In the genomic region with DNA sequence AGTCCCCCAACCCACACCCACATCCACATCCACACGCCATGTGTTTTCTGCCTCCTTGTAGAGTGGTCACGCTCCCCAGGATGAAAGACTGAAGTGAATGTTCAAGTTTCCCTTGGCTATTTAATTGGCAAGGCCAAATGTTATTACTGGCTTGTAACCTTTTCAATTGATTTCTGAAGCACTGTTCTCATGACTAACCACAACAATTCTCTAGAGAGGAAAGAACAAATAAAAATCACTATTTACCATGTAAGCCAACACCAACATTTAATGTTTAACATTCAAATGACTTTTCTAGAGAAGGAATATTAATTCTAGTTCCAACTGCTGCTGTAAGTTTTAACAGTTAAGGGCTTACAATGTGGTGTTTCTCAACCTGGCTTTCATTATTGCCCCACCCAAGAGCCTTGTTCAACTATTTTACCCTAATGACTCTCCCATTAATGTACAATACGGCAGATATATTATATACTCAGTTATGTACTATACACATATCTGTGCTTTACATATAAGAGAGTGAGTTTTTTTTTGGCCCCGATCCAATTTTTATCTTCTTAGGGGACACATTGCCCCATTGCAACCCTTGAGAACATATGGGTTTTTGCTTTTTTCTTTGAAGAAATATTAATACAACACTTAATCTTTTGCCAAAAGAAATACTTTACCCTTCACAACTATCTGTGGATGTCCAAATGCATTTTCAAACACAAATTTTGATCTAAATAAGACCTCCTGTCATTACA, we compare ENCODE assay signal across 2 cellular contexts.
TF ChIP-seq lines count a peak whose summit lies in the region.

No MANE protein-coding gene starts in this region.

TF ChIP-seq in endothelial cell of umbilical vein, 7 proteins besides CTCF, POLR2A, EP300 and RAD21:
- TF ChIP-seq MYC (IDR thresholded peaks at IDR 0.05; ENCODE audit: low read depth, low read length) (no peak), POLR2AphosphoS5 (IDR thresholded peaks at IDR 0.05; ENCODE audit: insufficient read depth, low read depth, low read length) (no peak), GATA2 (IDR thresholded peaks at IDR 0.05; ENCODE audit: insufficient read depth, insufficient read length, low read depth, low read length) (no peak), EZH2 (IDR thresholded peaks at IDR 0.05; ENCODE audit: borderline replicate concordance, low read depth, low read length, severe bottlenecking) (no peak), JUN (IDR thresholded peaks at IDR 0.05; ENCODE audit: borderline replicate concordance, insufficient read depth, insufficient read length, low read depth) (no peak), FOS (IDR thresholded peaks at IDR 0.05; ENCODE audit: borderline replicate concordance, insufficient read depth, low read length) (no peak)
- TF ChIP-seq, protein P1, sequence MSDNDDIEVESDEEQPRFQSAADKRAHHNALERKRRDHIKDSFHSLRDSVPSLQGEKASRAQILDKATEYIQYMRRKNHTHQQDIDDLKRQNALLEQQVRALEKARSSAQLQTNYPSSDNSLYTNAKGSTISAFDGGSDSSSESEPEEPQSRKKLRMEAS (IDR thresholded peaks at IDR 0.05; ENCODE audit: insufficient read depth, insufficient read length) = no peak

TF ChIP-seq in SK-N-SH, 30 proteins besides CTCF, POLR2A, EP300 and RAD21:
- TF ChIP-seq RFX5 (IDR thresholded peaks at IDR 0.05; ENCODE audit: low read length) (no peak), YY1 (IDR thresholded peaks at IDR 0.05; ENCODE audit: low read depth) (no peak), SIN3A (IDR thresholded peaks at IDR 0.05; ENCODE audit: borderline replicate concordance, low read depth, low read length) (no peak), TEAD4 (IDR thresholded peaks at IDR 0.05; ENCODE audit: borderline replicate concordance, insufficient read depth) (no peak), MEF2A (IDR thresholded peaks at IDR 0.05; ENCODE audit: borderline replicate concordance, low read depth) (no peak), RXRA (IDR thresholded peaks at IDR 0.05; ENCODE audit: borderline replicate concordance, low read depth) (no peak), RCOR1 (IDR thresholded peaks at IDR 0.05; ENCODE audit: low read length) (no peak), GATA2 (CRISPR knock-in tag; IDR thresholded peaks at IDR 0.05) (no peak)
- TF ChIP-seq, protein P2, sequence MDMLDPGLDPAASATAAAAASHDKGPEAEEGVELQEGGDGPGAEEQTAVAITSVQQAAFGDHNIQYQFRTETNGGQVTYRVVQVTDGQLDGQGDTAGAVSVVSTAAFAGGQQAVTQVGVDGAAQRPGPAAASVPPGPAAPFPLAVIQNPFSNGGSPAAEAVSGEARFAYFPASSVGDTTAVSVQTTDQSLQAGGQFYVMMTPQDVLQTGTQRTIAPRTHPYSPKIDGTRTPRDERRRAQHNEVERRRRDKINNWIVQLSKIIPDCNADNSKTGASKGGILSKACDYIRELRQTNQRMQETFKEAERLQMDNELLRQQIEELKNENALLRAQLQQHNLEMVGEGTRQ (IDR thresholded peaks at IDR 0.05; ENCODE audit: borderline replicate concordance, low read depth, low read length) = no peak
- TF ChIP-seq, protein P3, sequence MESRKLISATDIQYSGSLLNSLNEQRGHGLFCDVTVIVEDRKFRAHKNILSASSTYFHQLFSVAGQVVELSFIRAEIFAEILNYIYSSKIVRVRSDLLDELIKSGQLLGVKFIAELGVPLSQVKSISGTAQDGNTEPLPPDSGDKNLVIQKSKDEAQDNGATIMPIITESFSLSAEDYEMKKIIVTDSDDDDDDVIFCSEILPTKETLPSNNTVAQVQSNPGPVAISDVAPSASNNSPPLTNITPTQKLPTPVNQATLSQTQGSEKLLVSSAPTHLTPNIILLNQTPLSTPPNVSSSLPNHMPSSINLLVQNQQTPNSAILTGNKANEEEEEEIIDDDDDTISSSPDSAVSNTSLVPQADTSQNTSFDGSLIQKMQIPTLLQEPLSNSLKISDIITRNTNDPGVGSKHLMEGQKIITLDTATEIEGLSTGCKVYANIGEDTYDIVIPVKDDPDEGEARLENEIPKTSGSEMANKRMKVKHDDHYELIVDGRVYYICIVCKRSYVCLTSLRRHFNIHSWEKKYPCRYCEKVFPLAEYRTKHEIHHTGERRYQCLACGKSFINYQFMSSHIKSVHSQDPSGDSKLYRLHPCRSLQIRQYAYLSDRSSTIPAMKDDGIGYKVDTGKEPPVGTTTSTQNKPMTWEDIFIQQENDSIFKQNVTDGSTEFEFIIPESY (IDR thresholded peaks at IDR 0.05; ENCODE audit: borderline replicate concordance, low read depth) = no peak
- TF ChIP-seq, protein P1 (IDR thresholded peaks at IDR 0.05; ENCODE audit: low read depth) = no peak
TF ChIP-seq in SK-N-SH: peak in this region for 0.
